11 cellular contexts compared by ENCODE assay signal in genomic region chr1:94048413-94049164, GRCh38.
DNase-seq lines count a peak whose midpoint lies in the region; ATAC-seq and TF ChIP-seq lines count a peak whose summit lies in the region.
"Had no signal": no experiment of that assay in that cellular context is flagged by ENCODE, and none has a peak within 500 bp of the region (broad histone marks: within the 10 kb centered on the region; RNA-seq: fewer than 3 reads in every experiment).

No MANE protein-coding gene starts in this region.

- H3K4me1 ChIP-seq in psoas muscle = no peaks in the 10 kb centered on the region

- no peaks in the 10 kb centered on the region for H3K27me3 ChIP-seq in psoas muscle (ENCODE audit: insufficient read depth in 3 of 3, low read length in 2 of 3)
- H3K27me3 ChIP-seq: ovary had no signal

- H3K36me3 ChIP-seq in psoas muscle (ENCODE audit: insufficient read depth in 1 of 2, low read depth in 1 of 2) = no peaks in the 10 kb centered on the region
- H3K36me3 ChIP-seq: ovary had no signal

- WGBS in psoas muscle, 3 donors = 39 to 51% (median 48%) methylated on average over 11 of the region's 11 CpGs

- peak; percentile 94 for DNase-seq in AG10803 (ENCODE audit: low read depth)
- DNase-seq in left ventricle myocardium superior = no peak
- DNase-seq in psoas muscle = no peak
- DNase-seq in NK-92 treated with Interleukin-12 subunit alpha and Interleukin-12 subunit beta, amount 100 ng/mL, for 24 hours (lab: John Stamatoyannopoulos, UW) = no peak
- DNase-seq: central memory CD4-positive, alpha-beta T cell; ovary had no signal

- TF ChIP-seq CTCF in AG10803 (conservative IDR thresholded peaks at IDR 0.05; ENCODE audit: low read length) (no peak), psoas muscle (IDR thresholded peaks at IDR 0.05) (no peak)

- intact Hi-C loops in left ventricle myocardium superior (cut with micrococcal nuclease) (loop anchor here (5.0 kb wide), 1 partner anchor 284 kb away; no protein-coding TSS in a partner anchor), psoas muscle (cut with DNase I) (loop anchor here in 1 of 2 donors (5.0 kb wide), 1 partner anchor 189 kb away; the partner anchor contains the start of gene ARHGAP29)

- ATAC-seq in left ventricle myocardium superior = peak; percentile 28
- peak; percentile 22 to 51 (median 40) for ATAC-seq in psoas muscle
- no peak for ATAC-seq in GM21576 (IDR thresholded peaks at IDR 0.05; ENCODE audit: unreplicated experiment)
- no peak for ATAC-seq in GM19395 (IDR thresholded peaks at IDR 0.05; ENCODE audit: unreplicated experiment)
- no peak for ATAC-seq in GM21515 (IDR thresholded peaks at IDR 0.05; ENCODE audit: unreplicated experiment)

- H3K4me3 ChIP-seq in AG10803 (ENCODE audit: low read length) = no peak overlapping the region
- no peak overlapping the region for H3K4me3 ChIP-seq in psoas muscle
- H3K4me3 ChIP-seq: ovary had no signal

- H3K27ac ChIP-seq in angular gyrus (ENCODE audit: low read depth, low read length) (peak overlapping the region; percentile 59), psoas muscle (peak overlapping the region; percentile 80)
- H3K27ac ChIP-seq: KMS-11, ovary had no signal

- no peaks in the 10 kb centered on the region for H3K9me3 ChIP-seq in psoas muscle
- H3K9me3 ChIP-seq: ovary had no signal

Comparison
In these comparisons a context has a peak if more than half of its experiments do, and no peak if none do; other contexts are left out.
1. ATAC-seq: peak in left ventricle myocardium superior (single experiment) and psoas muscle (4 of 4); none in GM21576 (single experiment), GM19395 (single experiment) and GM21515 (single experiment).